Comparison of ENCODE assay signal across 8 cellular contexts in genomic region chr4:139266208-139266582, GRCh38. TPM values are rescaled to one million over a fixed set of nuclear protein-coding genes. Genes with fewer than 3 reads are reported as not detected.
DNase-seq lines count a peak whose midpoint lies in the region; ATAC-seq, FAIRE-seq and TF ChIP-seq lines count a peak whose summit lies in the region.

No MANE protein-coding gene starts in this region.

- H3K27ac Mint-ChIP-seq in CD4-positive, alpha-beta memory T cell = peak overlapping the region; percentile 74 to 94 (median 87)
- peak overlapping the region; percentile 87 for H3K27ac Mint-ChIP-seq in central memory CD8-positive, alpha-beta T cell (ENCODE audit: low read depth)

- no peaks in the 10 kb centered on the region for H3K9me3 Mint-ChIP-seq in CD4-positive, alpha-beta memory T cell
- no peaks in the 10 kb centered on the region for H3K9me3 Mint-ChIP-seq in central memory CD8-positive, alpha-beta T cell

- WGBS in ovary, 3 donors = 0 to 2% (median 1%) methylated on average over 1 of the region's 1 CpG

- H3K4me3 Mint-ChIP-seq in CD4-positive, alpha-beta memory T cell = peak overlapping the region; percentile 79 to 91 (median 86)
- peak overlapping the region; percentile 78 for H3K4me3 Mint-ChIP-seq in central memory CD8-positive, alpha-beta T cell

- TF ChIP-seq POLR2A in ovary (IDR thresholded peaks at IDR 0.05) (no peak), GM12891 (IDR thresholded peaks at IDR 0.05; ENCODE audit: low read depth, low read length) (no peak)

- peak overlapping the region; percentile 34 to 38 for H3K4me3 ChIP-seq in CD4-positive, alpha-beta memory T cell (ENCODE audit: low read length in 2 of 2)
- peak overlapping the region; percentile 36 for H3K4me3 ChIP-seq in ovary

- POLR2A ChIA-PET in CD4-positive, alpha-beta memory T cell (lab: Charles Lee; ENCODE audit: partially characterized antibody) = interaction anchor here (0.6 to 2.9 kb wide), 12 partner anchors 11 to 235 kb away, joined by 3 to 17 read pairs (median 4); partner anchors contain the start of gene NAA15

- CTCF ChIA-PET in CD4-positive, alpha-beta memory T cell (lab: Charles Lee; ENCODE audit: partially characterized antibody) = interaction anchor here (0.6 to 4.0 kb wide), 8 partner anchors 9 to 236 kb away, joined by 3 to 30 read pairs (median 4); partner anchors contain the start of gene NAA15

- peak overlapping the region; percentile 47 for H3K27ac ChIP-seq in CD4-positive, alpha-beta memory T cell (ENCODE audit: low read depth, low read length)
- H3K27ac ChIP-seq in ovary = peak overlapping the region; percentile 7 to 30

- H3K9me3 ChIP-seq in CD4-positive, alpha-beta memory T cell (ENCODE audit: control insufficient read depth in 1 of 2, low read length in 2 of 2) = no peaks in the 10 kb centered on the region
- H3K9me3 ChIP-seq in ovary = no peaks in the 10 kb centered on the region

- DNase-seq in CD4-positive, alpha-beta memory T cell = no peak
- no peak for DNase-seq in central memory CD8-positive, alpha-beta T cell (ENCODE audit: low spot score in 2 of 2)
- DNase-seq in ovary (no peak), GM12891 (ENCODE audit: insufficient read length, low spot score) (no peak), OCI-M2 (lab: John Stamatoyannopoulos, UW; ENCODE audit: unreplicated experiment) (no peak), NCI-H2029 (lab: John Stamatoyannopoulos, UW) (no peak)
- DNase-seq in stimulated activated CD4-positive, alpha-beta T cell treated with anti-CD3 and anti-CD28 coated beads, Interleukin-4, amount 100 ng/mL, for 4 hours = no peak

- no peak for TF ChIP-seq EP300 in ovary (IDR thresholded peaks at IDR 0.05)

- TF ChIP-seq CTCF in ovary (IDR thresholded peaks at IDR 0.05) = no peak

- intact Hi-C loops in CD4-positive, alpha-beta memory T cell (cut with micrococcal nuclease) = loop anchor here (1.0 to 5.0 kb wide), 2 partner anchors 29 to 39 kb away; no protein-coding TSS in a partner anchor
- intact Hi-C loops in ovary (cut with DNase I) = no loop called here

- H3K4me1 ChIP-seq in CD4-positive, alpha-beta memory T cell (ENCODE audit: insufficient read depth, low read length) = peaks cover 19% of the 10 kb centered on the region
- peaks cover 3% of the 10 kb centered on the region for H3K4me1 ChIP-seq in ovary (ENCODE audit: insufficient read depth)

- peaks cover 12 to 17% (median 15%) of the 10 kb centered on the region in 4 donors for H3K4me1 Mint-ChIP-seq in CD4-positive, alpha-beta memory T cell
- peaks cover 10% of the 10 kb centered on the region for H3K4me1 Mint-ChIP-seq in central memory CD8-positive, alpha-beta T cell

- H3K36me3 ChIP-seq in CD4-positive, alpha-beta memory T cell (ENCODE audit: insufficient read depth, low read length) = no peaks in the 10 kb centered on the region
- no peaks in the 10 kb centered on the region for H3K36me3 ChIP-seq in ovary

- peak; percentile 2 for ATAC-seq in HG03520 (IDR thresholded peaks at IDR 0.05; ENCODE audit: unreplicated experiment)
- no peak for ATAC-seq in central memory CD8-positive, alpha-beta T cell (replicated peaks; ENCODE audit: extremely low read depth, poor library complexity, severe bottlenecking)

- H3K36me3 Mint-ChIP-seq in CD4-positive, alpha-beta memory T cell = no peaks in the 10 kb centered on the region
- peaks cover 4% of the 10 kb centered on the region for H3K36me3 Mint-ChIP-seq in central memory CD8-positive, alpha-beta T cell (ENCODE audit: insufficient read depth)

- no peaks in the 10 kb centered on the region for H3K27me3 ChIP-seq in CD4-positive, alpha-beta memory T cell (ENCODE audit: insufficient read depth, low read length)
- no peaks in the 10 kb centered on the region for H3K27me3 ChIP-seq in ovary

- H3K27me3 Mint-ChIP-seq in CD4-positive, alpha-beta memory T cell = peaks cover 0 to 3% of the 10 kb centered on the region in 2 donors
- H3K27me3 Mint-ChIP-seq in central memory CD8-positive, alpha-beta T cell = no peaks in the 10 kb centered on the region

- no peak for FAIRE-seq in GM12891 (lab: Jason Lieb, UNC)

TF ChIP-seq in GM12891, 5 proteins besides CTCF, POLR2A, EP300 and RAD21:
- TF ChIP-seq SPI1 (IDR thresholded peaks at IDR 0.05; ENCODE audit: low read depth, low read length) = no peak
- TF ChIP-seq POU2F2 (IDR thresholded peaks at IDR 0.05; ENCODE audit: low read depth, low read length) = no peak
- no peak for TF ChIP-seq TAF1 (IDR thresholded peaks at IDR 0.05; ENCODE audit: low read depth, low read length)
- TF ChIP-seq PAX5 (IDR thresholded peaks at IDR 0.05; ENCODE audit: insufficient read depth, low read length, severe bottlenecking) = no peak
- TF ChIP-seq POLR2AphosphoS5 (IDR thresholded peaks at IDR 0.05; ENCODE audit: low read depth, low read length) = no peak

RNA-seq across cellular contexts. Expression of gene MGARP, which starts 13.8 kb away (rescaled TPM):
- under 1 TPM; 0.23 to 0.33 TPM for total RNA-seq in CD4-positive, alpha-beta memory T cell
- under 1 TPM; 0.20 to 0.52 TPM for polyA plus RNA-seq in CD4-positive, alpha-beta memory T cell
- total RNA-seq in ovary = 10 to 100 TPM; 11.4 to 26.1 (median 18.3) TPM
- polyA plus RNA-seq in ovary = 100 to 1,000 TPM in 1 of 2 donors, 10 to 100 TPM in 1; 22.9 to 108 TPM
- 0.06 TPM for polyA plus RNA-seq in GM12891 (2012; ENCODE audit: low read depth, missing spikeins)

RNA-seq across cellular contexts. Expression of gene NAA15, which starts 35.1 kb away (rescaled TPM):
- 10 to 100 TPM; 45.8 to 46.5 TPM for total RNA-seq in CD4-positive, alpha-beta memory T cell
- 10 to 100 TPM; 18.6 to 47.7 TPM for polyA plus RNA-seq in CD4-positive, alpha-beta memory T cell
- total RNA-seq in ovary = 10 to 100 TPM; 19.1 to 50.8 (median 35.7) TPM
- 10 to 100 TPM in 1 of 2 donors, 1 to 10 TPM in 1; 7.1 to 10.6 TPM for polyA plus RNA-seq in ovary
- 20.0 TPM for polyA plus RNA-seq in GM12891 (2012; ENCODE audit: low read depth, missing spikeins)

RNA-seq across cellular contexts. Expression of gene NDUFC1, which starts 36.1 kb away (rescaled TPM):
- 10 to 100 TPM; 29.6 to 34.8 TPM for total RNA-seq in CD4-positive, alpha-beta memory T cell
- polyA plus RNA-seq in CD4-positive, alpha-beta memory T cell = 100 to 1,000 TPM; 121 to 154 TPM
- 10 to 100 TPM; 24.6 to 68.7 (median 53.1) TPM for total RNA-seq in ovary
- polyA plus RNA-seq in ovary = 10 to 100 TPM; 80.1 to 89.8 TPM
- polyA plus RNA-seq in GM12891 (2012; ENCODE audit: low read depth, missing spikeins) = 75.5 TPM

Comparison
In these comparisons a context has a peak if more than half of its experiments do, and no peak if none do; other contexts are left out.
1. RNA of gene MGARP, which starts 13.8 kb away (total RNA-seq): 11.4 to 26.1 TPM in ovary; 0.23 to 0.33 TPM in CD4-positive, alpha-beta memory T cell; every median in the first group is over 4 times any median in the second.